9 cellular contexts compared by ENCODE assay signal in the genomic region with DNA sequence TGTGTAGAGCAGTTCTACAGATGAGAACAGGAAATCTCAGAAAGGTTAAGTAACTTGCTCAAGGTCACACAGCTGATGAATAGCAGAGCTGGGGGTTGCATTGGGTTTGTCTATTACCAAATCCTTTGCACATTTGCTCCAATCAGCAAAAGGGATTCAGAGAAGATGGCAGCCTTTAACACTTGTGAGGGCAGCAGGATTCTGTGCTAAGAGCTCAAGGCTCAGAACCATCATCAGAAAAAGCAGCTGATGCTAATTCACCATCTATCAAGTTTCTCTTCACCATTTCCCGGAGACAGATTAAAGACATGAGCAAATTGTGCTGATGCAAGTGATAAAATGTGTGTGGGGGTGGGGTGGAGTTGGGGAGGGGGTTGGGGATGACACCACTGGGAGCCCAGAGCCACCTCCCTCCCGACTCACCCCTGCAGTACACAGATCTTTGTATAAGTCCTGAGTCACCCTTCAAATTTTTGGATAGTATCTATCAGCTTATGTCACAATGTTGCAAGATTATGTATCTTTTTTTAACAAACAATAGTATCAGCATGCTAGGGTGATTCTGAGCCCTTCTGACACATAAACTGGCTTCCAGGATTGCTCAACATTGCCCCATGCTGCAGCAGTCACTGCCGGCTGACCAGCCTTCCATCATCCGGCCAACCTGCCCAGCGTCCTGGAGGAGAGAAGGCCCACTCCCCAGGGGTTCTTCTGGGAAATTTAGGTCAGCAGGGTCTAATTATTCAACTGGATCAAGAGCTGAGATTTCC. TPM values are rescaled to one million over a fixed set of nuclear protein-coding genes. Genes with fewer than 3 reads are reported as not detected.
A peak's percentile ranks its signal among the peaks of the same experiment; 100 is the strongest.
DNase-seq lines count a peak whose midpoint lies in the region; ATAC-seq, FAIRE-seq and TF ChIP-seq lines count a peak whose summit lies in the region.
"Had no signal": no experiment of that assay in that cellular context is flagged by ENCODE, and none has a peak within 500 bp of the region (broad histone marks: within the 10 kb centered on the region; RNA-seq: fewer than 3 reads in every experiment).

No MANE protein-coding gene starts in this region.

- no peaks in the 10 kb centered on the region for H3K27me3 Mint-ChIP-seq in naive thymus-derived CD8-positive, alpha-beta T cell

- no peak for TF ChIP-seq CTCF in GM12878 (IDR thresholded peaks at IDR 0.05 in 2 of 3, conservative IDR thresholded peaks at IDR 0.05 in 1 of 3; ENCODE audit: control insufficient read depth in 2 of 3, extremely low read depth in 1 of 3, insufficient read depth in 1 of 3, low read depth in 3 of 3, low read length in 3 of 3)
- TF ChIP-seq CTCF in liver (IDR thresholded peaks at IDR 0.05; ENCODE audit: low read depth, low read length, missing input control) = no peak
- no peak for TF ChIP-seq CTCF in upper lobe of right lung (IDR thresholded peaks at IDR 0.05)

- no peaks in the 10 kb centered on the region for H4K20me1 ChIP-seq in GM12878 (ENCODE audit: control insufficient read depth, insufficient read depth)

- RAD21 ChIA-PET in GM12878 (lab: Charles Lee; ENCODE audit: unreplicated experiment) = interaction anchor here (0.6 to 4.1 kb wide), 20 partner anchors 11 to 201 kb away, joined by 3 to 100 read pairs (median 5); no protein-coding TSS in a partner anchor

- no peak overlapping the region for H3K4me3 ChIP-seq in GM12878
- no peak overlapping the region for H3K4me3 ChIP-seq in liver (ENCODE audit: low read depth in 1 of 3, low read length in 3 of 3)
- no peak overlapping the region for H3K4me3 ChIP-seq in upper lobe of right lung

- no peak overlapping the region for H3K4me2 ChIP-seq in GM12878 (ENCODE audit: control insufficient read depth, insufficient read depth)

- POLR2A ChIA-PET in GM12878 (lab: Charles Lee) = no interaction called here
- POLR2A ChIA-PET in naive thymus-derived CD8-positive, alpha-beta T cell (lab: Charles Lee) = interaction anchor here (0.6 to 1.7 kb wide), 3 partner anchors 166 to 577 kb away, joined by 4 to 7 read pairs (median 5); no protein-coding TSS in a partner anchor

- H3K36me3 ChIP-seq in GM12878 (ENCODE audit: control insufficient read depth in 2 of 2, insufficient read depth in 2 of 2, low read length in 1 of 2) = no peaks in the 10 kb centered on the region
- H3K36me3 ChIP-seq in liver (ENCODE audit: control insufficient read depth in 4 of 4, insufficient read depth in 3 of 4, low read depth in 1 of 4, low read length in 3 of 4) = no peaks in the 10 kb centered on the region
- no peaks in the 10 kb centered on the region for H3K36me3 ChIP-seq in upper lobe of right lung

- H3K9ac ChIP-seq in GM12878 (ENCODE audit: control insufficient read depth, insufficient read depth, low read length) = no peak overlapping the region
- no peak overlapping the region for H3K9ac ChIP-seq in liver (ENCODE audit: low read depth in 1 of 2, low read length in 2 of 2)

- in situ Hi-C loops in GM12878 (cut with MboI) = loop anchor here (5.0 kb wide), 3 partner anchors 167 to 282 kb away; no protein-coding TSS in a partner anchor

- H3K27me3 ChIP-seq in GM12878 (replicated peaks in 1 of 2; ENCODE audit: control insufficient read depth in 2 of 2, insufficient read depth in 2 of 2, low read length in 1 of 2) = peaks cover 3 to 7% of the 10 kb centered on the region in 2 experiments; a peak in 2 of 4 replicates
- no peaks in the 10 kb centered on the region for H3K27me3 ChIP-seq in liver (ENCODE audit: control insufficient read depth in 4 of 4, insufficient read depth in 4 of 4, low read length in 3 of 4)
- no peaks in the 10 kb centered on the region for H3K27me3 ChIP-seq in upper lobe of right lung

- peak; percentile 39 for DNase-seq in activated naive CD4-positive, alpha-beta T cell treated with Interleukin-2 at 50 U/mL for 16 hours
- DNase-seq in activated naive CD4-positive, alpha-beta T cell treated with anti-CD3 and anti-CD28 coated beads, Interleukin-2, amount 50 U/mL, for 72 hours (ENCODE audit: low spot score in 2 of 2) = no peak
- no peak for DNase-seq in GM12878 (ENCODE audit: low read depth, low spot score)
- DNase-seq in upper lobe of right lung = no peak
- DNase-seq in GM12892 (ENCODE audit: insufficient read length) = no peak
- DNase-seq in naive thymus-derived CD8-positive, alpha-beta T cell = no peak

- intact Hi-C loops in GM12878 (cut with micrococcal nuclease; ENCODE audit: unreplicated experiment) = loop anchor here (1.0 to 5.0 kb wide), 3 partner anchors 165 to 282 kb away; no protein-coding TSS in a partner anchor
- intact Hi-C loops in upper lobe of right lung (cut with DNase I) = loop anchor here (5.0 to 10.0 kb wide), 2 partner anchors 162 to 195 kb away; no protein-coding TSS in a partner anchor

- FAIRE-seq in GM12878 (lab: Jason Lieb, UNC) = no peak
- no peak for FAIRE-seq in GM12892 (lab: Jason Lieb, UNC)

- SMC1A ChIA-PET in GM12878 (lab: Charles Lee; ENCODE audit: uncharacterized antibody, unreplicated experiment) = interaction anchor here (0.8 to 5.7 kb wide), 23 partner anchors 9 to 283 kb away, joined by 3 to 123 read pairs (median 6); no protein-coding TSS in a partner anchor

- no peak for TF ChIP-seq EP300 in GM12878 (IDR thresholded peaks at IDR 0.05; ENCODE audit: borderline replicate concordance in 1 of 2, control insufficient read depth in 1 of 2, low read depth in 2 of 2, low read length in 2 of 2)

- 45% methylated on average over 5 of the region's 5 CpGs for WGBS in GM12878 (ENCODE audit: insufficient coverage, insufficient replicate concordance, low lambda C conversion rate, missing lambda C conversion rate)
- WGBS in liver = 18% methylated on average over 5 of the region's 5 CpGs

- TF ChIP-seq RAD21 in GM12878 (IDR thresholded peaks at IDR 0.05; ENCODE audit: insufficient read depth, low read depth, low read length) = no peak
- TF ChIP-seq RAD21 in liver (IDR thresholded peaks at IDR 0.05) = peak in 1 of 2 donors; percentile 26

- BruUV-seq in GM12878 (replicated peaks; lab: Mats Ljungman, UMichigan) = no TSS peak

- H3K9me3 ChIP-seq in GM12878 (replicated peaks; ENCODE audit: control insufficient read depth, insufficient read depth, low read length) (no peaks in the 10 kb centered on the region; the same call in 2 of the 3 replicates), liver (ENCODE audit: control insufficient read depth in 4 of 4, low read length in 3 of 4) (peaks cover 3 to 5% (median 4%) of the 10 kb centered on the region in 4 donors), upper lobe of right lung (peaks cover 9% of the 10 kb centered on the region)

- no peak overlapping the region for H2AFZ ChIP-seq in GM12878 (ENCODE audit: control insufficient read depth, low read depth, low read length)

- H3K9me3 Mint-ChIP-seq in activated naive CD4-positive, alpha-beta T cell treated with anti-CD3 and anti-CD28 coated beads, Interleukin-2, amount 50 U/mL, for 72 hours = peaks cover 4 to 5% of the 10 kb centered on the region in 2 donors
- peaks cover 0 to 15% (median 5%) of the 10 kb centered on the region in 9 donors for H3K9me3 Mint-ChIP-seq in naive thymus-derived CD8-positive, alpha-beta T cell

- peaks cover 0 to 20% (median 6%) of the 10 kb centered on the region in 4 donors for H3K4me1 Mint-ChIP-seq in naive thymus-derived CD8-positive, alpha-beta T cell

- H3K4me1 ChIP-seq in GM12878 (ENCODE audit: control insufficient read depth, insufficient read depth, low read length) = peaks cover 10% of the 10 kb centered on the region
- H3K4me1 ChIP-seq in liver (ENCODE audit: control insufficient read depth in 4 of 4, insufficient read depth in 4 of 4, low read length in 3 of 4) = peaks cover 5 to 23% (median 10%) of the 10 kb centered on the region in 4 donors
- peaks cover 33% of the 10 kb centered on the region for H3K4me1 ChIP-seq in upper lobe of right lung

- CTCF ChIA-PET in GM12878 (lab: Yijun Ruan, JAX) = interaction anchor here (0.7 to 5.9 kb wide), 29 partner anchors 8 to 326 kb away, joined by 3 to 183 read pairs (median 5); no protein-coding TSS in a partner anchor

- H3K4me3 Mint-ChIP-seq in naive thymus-derived CD8-positive, alpha-beta T cell = peak overlapping the region in 2 of 10 donors; percentile 14 to 15
- H3K4me3 Mint-ChIP-seq: activated naive CD8-positive, alpha-beta T cell treated with anti-CD3 and anti-CD28 coated beads, Interleukin-2, amount 10 ng/mL, durations not matched to agents 7 days and 5 days had no signal

- ATAC-seq in activated naive CD4-positive, alpha-beta T cell treated with anti-CD3 and anti-CD28 coated beads, Interleukin-2, amount 50 U/mL, for 72 hours = no peak
- no peak for ATAC-seq in GM12878
- ATAC-seq in upper lobe of right lung = peak; percentile 19
- ATAC-seq in HG02571 (IDR thresholded peaks at IDR 0.05; ENCODE audit: unreplicated experiment) = no peak
- no peak for ATAC-seq in naive thymus-derived CD8-positive, alpha-beta T cell

- H3K36me3 Mint-ChIP-seq in activated naive CD4-positive, alpha-beta T cell treated with anti-CD3 and anti-CD28 coated beads, Interleukin-2, amount 50 U/mL, for 72 hours = peaks cover 0 to 6% of the 10 kb centered on the region in 2 donors
- H3K36me3 Mint-ChIP-seq in naive thymus-derived CD8-positive, alpha-beta T cell = peaks cover 0 to 5% (median 2%) of the 10 kb centered on the region in 3 donors
- H3K36me3 Mint-ChIP-seq: activated naive CD8-positive, alpha-beta T cell treated with anti-CD3 and anti-CD28 coated beads, Interleukin-2, amount 10 ng/mL, durations not matched to agents 7 days and 5 days had no signal

- TF ChIP-seq POLR2A in GM12878 (IDR thresholded peaks at IDR 0.05; ENCODE audit: low read depth, low read length) (no peak), GM12892 (IDR thresholded peaks at IDR 0.05; ENCODE audit: low read depth, low read length) (no peak)

- H3K79me2 ChIP-seq in GM12878 (ENCODE audit: control insufficient read depth, insufficient read depth, low read length) = no peaks in the 10 kb centered on the region

- H3K27ac ChIP-seq in GM12878 (ENCODE audit: control insufficient read depth, insufficient read depth) (no peak overlapping the region), liver (ENCODE audit: low read depth in 1 of 2, low read length in 2 of 2) (peak overlapping the region; percentile 47 to 79), upper lobe of right lung (peak overlapping the region; percentile 65)

- no peak overlapping the region for H3K27ac Mint-ChIP-seq in activated naive CD4-positive, alpha-beta T cell treated with anti-CD3 and anti-CD28 coated beads, Interleukin-2, amount 50 U/mL, for 72 hours
- peak overlapping the region in 3 of 10 donors; percentile 7 to 62 (median 8) for H3K27ac Mint-ChIP-seq in naive thymus-derived CD8-positive, alpha-beta T cell
- H3K27ac Mint-ChIP-seq: activated naive CD8-positive, alpha-beta T cell treated with anti-CD3 and anti-CD28 coated beads, Interleukin-2, amount 10 ng/mL, durations not matched to agents 7 days and 5 days had no signal

RNA-seq across cellular contexts. Expression of a gene that starts 2.8 kb away (rescaled TPM):
- total RNA-seq in activated naive CD4-positive, alpha-beta T cell treated with anti-CD3 and anti-CD28 coated beads, Interleukin-2, amount 50 U/mL, for 72 hours = 10 to 100 TPM in 1 of 2 donors, 1 to 10 TPM in 1; 3.8 to 12.6 TPM
- total RNA-seq in GM12878 (2013; cell fraction: nucleolus; rRNA removed) = 0.96 and 1.3 TPM in 2 replicates
- total RNA-seq in GM12878 (2014; rRNA removed) = 0.90 and 1.3 TPM in 2 replicates
- 0.40 and 0.46 TPM in 2 replicates for total RNA-seq in GM12878 (2014; rRNA removed; fragmentation: Illumina TruSeq; extraction: Trizol)
- 0.74 and 1.1 TPM in 2 replicates for total RNA-seq in GM12878 (2021)
- 0.38 TPM for polyA plus RNA-seq in GM12878 (2011; ENCODE audit: low read depth)
- polyA plus RNA-seq in GM12878 (2011; rRNA removed) = 0.23 and 0.43 TPM in 2 replicates
- 0.52 and 0.63 TPM in 2 replicates for polyA plus RNA-seq in GM12878 (2011; cell fraction: cytosol; rRNA removed)
- 0.45 and 0.47 TPM in 2 replicates for polyA plus RNA-seq in GM12878 (2011; cell fraction: nucleus; rRNA removed)
- polyA plus RNA-seq in GM12878 (2012) = 1.4 and 2.6 TPM in 2 replicates
- polyA plus RNA-seq in GM12878 (2014; fragmentation: Illumina TruSeq; extraction: Trizol) = 0.46 and 2.1 TPM in 2 replicates
- polyA plus RNA-seq in GM12878 (2014; fragmentation: Nextera tagmentation; extraction: Ambion mirVana) = under 1 TPM in 1 of 2 experiments, not detected in 1; 0.02 TPM
- polyA plus RNA-seq in GM12878 (2014; rRNA removed) = 0.80 and 2.0 TPM in 2 replicates
- polyA plus RNA-seq in GM12878 (2016; fragmentation: Nextera tagmentation; extraction: Ambion mirVana) = 1 to 10 TPM; 1.2 to 1.4 TPM
- 0.37 and 0.57 TPM in 2 replicates for polyA minus RNA-seq in GM12878 (2011; rRNA and poly(A)+ RNA removed)
- 0.52 and 0.53 TPM in 2 replicates for polyA minus RNA-seq in GM12878 (2011; cell fraction: cytosol; rRNA and poly(A)+ RNA removed)
- polyA minus RNA-seq in GM12878 (2011; cell fraction: nucleus; rRNA and poly(A)+ RNA removed) = 0.36 TPM in 1 of 2 replicates, not detected in the other
- total RNA-seq in liver = 10 to 100 TPM in 1 of 2 donors, 1 to 10 TPM in 1; 4.1 to 19.1 TPM
- polyA plus RNA-seq in liver = 10 to 100 TPM; 10.4 to 22.6 TPM
- 29.0 TPM for total RNA-seq in upper lobe of right lung
- polyA plus RNA-seq in GM12892 (2012; ENCODE audit: missing spikeins) = 3.8 TPM
- 1 to 10 TPM; 1.5 TPM for total RNA-seq in naive thymus-derived CD8-positive, alpha-beta T cell
- polyA plus RNA-seq in naive thymus-derived CD8-positive, alpha-beta T cell = 1 to 10 TPM in 2 of 3 donors, under 1 TPM in 1; 0.44 to 1.7 (median 1.2) TPM

RNA-seq across cellular contexts. Expression of a gene that starts 55.3 kb away (rescaled TPM):
- total RNA-seq in activated naive CD4-positive, alpha-beta T cell treated with anti-CD3 and anti-CD28 coated beads, Interleukin-2, amount 50 U/mL, for 72 hours = 10 to 100 TPM in 1 of 2 donors, 1 to 10 TPM in 1; 4.4 to 16.2 TPM
- total RNA-seq in GM12878 (2013; cell fraction: nucleolus; rRNA removed) = 14.4 and 15.0 TPM in 2 replicates
- 9.7 and 10.4 TPM in 2 replicates for total RNA-seq in GM12878 (2014; rRNA removed)
- 8.1 and 9.4 TPM in 2 replicates for total RNA-seq in GM12878 (2014; rRNA removed; fragmentation: Illumina TruSeq; extraction: Trizol)
- 20.7 TPM in 2 replicates for total RNA-seq in GM12878 (2021)
- polyA plus RNA-seq in GM12878 (2011; ENCODE audit: low read depth) = 4.9 TPM
- 3.9 and 4.9 TPM in 2 replicates for polyA plus RNA-seq in GM12878 (2011; rRNA removed)
- polyA plus RNA-seq in GM12878 (2011; cell fraction: cytosol; rRNA removed) = 6.3 and 6.4 TPM in 2 replicates
- polyA plus RNA-seq in GM12878 (2011; cell fraction: nucleus; rRNA removed) = 7.7 and 10.0 TPM in 2 replicates
- polyA plus RNA-seq in GM12878 (2012) = 7.3 and 7.7 TPM in 2 replicates
- 9.9 and 10.1 TPM in 2 replicates for polyA plus RNA-seq in GM12878 (2014; fragmentation: Illumina TruSeq; extraction: Trizol)
- polyA plus RNA-seq in GM12878 (2014; fragmentation: Nextera tagmentation; extraction: Ambion mirVana) = 1 to 10 TPM; 1.2 to 1.4 TPM
- 12.1 and 13.1 TPM in 2 replicates for polyA plus RNA-seq in GM12878 (2014; rRNA removed)
- 1 to 10 TPM; 5.9 to 6.0 TPM for polyA plus RNA-seq in GM12878 (2016; fragmentation: Nextera tagmentation; extraction: Ambion mirVana)
- polyA minus RNA-seq in GM12878 (2011; rRNA and poly(A)+ RNA removed) = 4.8 and 10.9 TPM in 2 replicates
- polyA minus RNA-seq in GM12878 (2011; cell fraction: cytosol; rRNA and poly(A)+ RNA removed) = 5.1 and 5.9 TPM in 2 replicates
- 2.2 and 3.4 TPM in 2 replicates for polyA minus RNA-seq in GM12878 (2011; cell fraction: nucleus; rRNA and poly(A)+ RNA removed)
- 100 to 1,000 TPM in 1 of 2 donors, 10 to 100 TPM in 1; 47.7 to 134 TPM for total RNA-seq in liver
- 10 to 100 TPM; 28.9 to 65.8 TPM for polyA plus RNA-seq in liver
- total RNA-seq in upper lobe of right lung = 43.7 TPM
- polyA plus RNA-seq in GM12892 (2012; ENCODE audit: missing spikeins) = 6.6 TPM
- total RNA-seq in naive thymus-derived CD8-positive, alpha-beta T cell = 10 to 100 TPM; 18.7 to 18.9 TPM
- 10 to 100 TPM in 2 of 3 donors, 1 to 10 TPM in 1; 8.5 to 14.9 (median 11.0) TPM for polyA plus RNA-seq in naive thymus-derived CD8-positive, alpha-beta T cell
